Comparison of ENCODE assay signal across 16 cellular contexts in genomic region chr10:76558996-76559888, GRCh38.
A peak's percentile ranks its signal among the peaks of the same experiment; 100 is the strongest.
DNase-seq lines count a peak whose midpoint lies in the region; TF ChIP-seq lines count a peak whose summit lies in the region.
"Had no signal": no experiment of that assay in that cellular context is flagged by ENCODE, and none has a peak within 500 bp of the region (broad histone marks: within the 10 kb centered on the region; RNA-seq: fewer than 3 reads in every experiment).

No MANE protein-coding gene starts in this region.

- H3K27ac Mint-ChIP-seq in progenitor cell of endocrine pancreas: no peak overlapping the region

- peak overlapping the region; percentile 2 to 53 for H3K27ac ChIP-seq in tibial artery

- in situ Hi-C loops in astrocyte of the cerebellum (cut with HindIII; ENCODE audit: low sequenced_read_pairs): no loop called here
- in situ Hi-C loops in G401 (cut with HindIII; ENCODE audit: low sequenced_read_pairs): no loop called here

- no peaks in the 10 kb centered on the region for H3K36me3 Mint-ChIP-seq in progenitor cell of endocrine pancreas (ENCODE audit: insufficient read depth)

- H3K36me3 ChIP-seq in tibial artery: no peaks in the 10 kb centered on the region

- DNase-seq in GM04504 (ENCODE audit: low read depth) (peak; percentile 77), astrocyte of the cerebellum (ENCODE audit: low read depth) (peak; percentile 88), iris pigment epithelial cell (ENCODE audit: low read depth) (peak; percentile 86), tibial artery (no peak), G401 (ENCODE audit: low spot score) (no peak), progenitor cell of endocrine pancreas (ENCODE audit: low spot score, unreplicated experiment) (no peak), activated gamma-delta T cell treated with Interleukin-2 at 50 U/mL for 16 hours (no peak), hypothalamus (lab: John Stamatoyannopoulos, UW) (no peak)
- DNase-seq: activated CD4-positive, alpha-beta T cell treated with anti-CD3 and anti-CD28 coated beads, Interleukin-2, amount 50 U/mL, for 48 hours; COR-L47; left colon; NCI-H1105; NCI-H510A treated with DMSO at 0.1 percent for 48 hours; RPMI8226; stimulated activated CD4-positive, alpha-beta T cell treated with anti-CD3 and anti-CD28 coated beads, Interleukin-1b, Interleukin-23, amount 100 ng/mL, for 48 hours; stimulated activated naive CD4-positive, alpha-beta T cell had no signal

- no peaks in the 10 kb centered on the region for H3K9me3 Mint-ChIP-seq in progenitor cell of endocrine pancreas (ENCODE audit: low read depth)

- H3K4me3 ChIP-seq in astrocyte of the cerebellum (ENCODE audit: low read depth, low read length) (no peak overlapping the region), tibial artery (no peak overlapping the region)

- no peak for TF ChIP-seq CTCF in astrocyte of the cerebellum (IDR thresholded peaks at IDR 0.05; ENCODE audit: low read depth, low read length, missing control alignments)
- no peak for TF ChIP-seq CTCF in tibial artery (IDR thresholded peaks at IDR 0.05)
- no peak for TF ChIP-seq CTCF in progenitor cell of endocrine pancreas (IDR thresholded peaks at IDR 0.05; ENCODE audit: unreplicated experiment)

- no peaks in the 10 kb centered on the region for H3K27me3 ChIP-seq in tibial artery

- H3K4me1 Mint-ChIP-seq in progenitor cell of endocrine pancreas (ENCODE audit: low read depth): peaks cover 17% of the 10 kb centered on the region

- intact Hi-C loops in tibial artery (cut with DNase I; ENCODE audit: low total_unique reads): no loop called here

- no peaks in the 10 kb centered on the region for H3K9me3 ChIP-seq in tibial artery

- no peak overlapping the region for H3K4me3 Mint-ChIP-seq in progenitor cell of endocrine pancreas (ENCODE audit: low read depth)

- peaks cover 0 to 45% (median 14%) of the 10 kb centered on the region in 4 donors for H3K4me1 ChIP-seq in tibial artery

- peaks cover 5% of the 10 kb centered on the region for H3K27me3 Mint-ChIP-seq in progenitor cell of endocrine pancreas

Comparison
In these comparisons a context has a peak if more than half of its experiments do, and no peak if none do; other contexts are left out.
1. DNase-seq: peak in GM04504 (single experiment), astrocyte of the cerebellum (single experiment) and iris pigment epithelial cell (single experiment); none in tibial artery (0 of 2), G401 (single experiment), progenitor cell of endocrine pancreas (single experiment), activated gamma-delta T cell treated with Interleukin-2 at 50 U/mL for 16 hours (single experiment) and hypothalamus (0 of 51).